8 cellular contexts compared by ENCODE assay signal in the genomic region with DNA sequence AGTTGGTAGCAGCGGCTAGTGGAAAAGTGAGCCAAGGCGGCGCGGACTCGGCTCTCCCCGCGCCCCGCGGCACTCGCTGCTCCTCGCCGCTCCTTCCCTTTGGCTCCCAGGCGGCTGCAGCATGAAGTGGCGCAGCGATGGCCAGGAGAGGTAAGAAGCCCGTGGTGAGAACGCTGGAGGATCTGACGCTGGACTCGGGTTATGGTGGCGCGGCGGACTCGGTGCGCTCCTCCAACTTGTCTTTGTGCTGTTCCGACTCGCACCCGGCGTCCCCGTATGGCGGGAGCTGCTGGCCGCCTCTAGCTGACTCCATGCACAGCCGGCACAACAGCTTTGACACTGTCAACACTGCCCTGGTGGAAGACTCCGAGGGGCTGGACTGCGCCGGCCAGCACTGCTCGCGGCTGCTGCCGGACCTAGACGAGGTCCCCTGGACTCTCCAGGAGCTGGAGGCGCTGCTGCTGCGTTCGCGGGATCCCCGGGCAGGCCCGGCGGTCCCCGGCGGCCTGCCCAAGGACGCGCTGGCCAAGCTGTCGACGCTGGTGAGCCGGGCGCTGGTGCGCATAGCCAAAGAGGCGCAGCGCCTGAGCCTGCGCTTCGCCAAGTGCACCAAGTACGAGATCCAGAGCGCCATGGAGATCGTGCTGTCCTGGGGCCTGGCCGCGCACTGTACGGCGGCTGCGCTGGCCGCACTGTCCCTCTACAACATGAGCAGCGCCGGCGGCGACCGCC.
DNase-seq lines count a peak whose midpoint lies in the region; ATAC-seq and TF ChIP-seq lines count a peak whose summit lies in the region.

No MANE protein-coding gene starts in this region.

- TF ChIP-seq CTCF in hepatocyte (IDR thresholded peaks at IDR 0.05; ENCODE audit: poor library complexity) = no peak

- ATAC-seq in activated naive CD8-positive, alpha-beta T cell treated with anti-CD3 and anti-CD28 coated beads, Interleukin-2, amount 50 U/mL, for 24 hours = no peak
- no peak for ATAC-seq in HG02610 (IDR thresholded peaks at IDR 0.05; ENCODE audit: unreplicated experiment)
- ATAC-seq in GM19467 (IDR thresholded peaks at IDR 0.05; ENCODE audit: unreplicated experiment) = no peak
- no peak for ATAC-seq in HG03342 (IDR thresholded peaks at IDR 0.05; ENCODE audit: unreplicated experiment)

- peak overlapping the region; percentile 75 for H3K9ac ChIP-seq in ES-I3 (ENCODE audit: low read depth, low read length)

- no peaks in the 10 kb centered on the region for H3K9me2 ChIP-seq in hepatocyte (replicated peaks; ENCODE audit: insufficient read depth)

- H3K4me1 Mint-ChIP-seq in activated naive CD8-positive, alpha-beta T cell treated with anti-CD3 and anti-CD28 coated beads, Interleukin-2, amount 50 U/mL, for 24 hours = peaks cover 45% of the 10 kb centered on the region

- peaks cover 72% of the 10 kb centered on the region for H3K27me3 ChIP-seq in hepatocyte

- under 1% methylated on average over 69 of the region's 73 CpGs for WGBS in hepatocyte (ENCODE audit: low lambda C conversion rate, missing lambda C conversion rate)

- H3K36me3 Mint-ChIP-seq in activated naive CD8-positive, alpha-beta T cell treated with anti-CD3 and anti-CD28 coated beads, Interleukin-2, amount 50 U/mL, for 24 hours (ENCODE audit: low read depth) = peaks cover 2% of the 10 kb centered on the region

- H3K79me2 ChIP-seq in hepatocyte = no peaks in the 10 kb centered on the region

- no peak overlapping the region for H3K27ac Mint-ChIP-seq in activated naive CD8-positive, alpha-beta T cell treated with anti-CD3 and anti-CD28 coated beads, Interleukin-2, amount 50 U/mL, for 24 hours

- H3K4me3 ChIP-seq in hepatocyte (peak overlapping the region; percentile 43), skeletal muscle cell (ENCODE audit: low read depth, low read length) (peak overlapping the region; percentile 68)

- peak overlapping the region; percentile 92 for H3K4me3 Mint-ChIP-seq in activated naive CD8-positive, alpha-beta T cell treated with anti-CD3 and anti-CD28 coated beads, Interleukin-2, amount 50 U/mL, for 24 hours

- H2AFZ ChIP-seq in hepatocyte = peak overlapping the region; percentile 46

- DNase-seq in NCI-H2227 treated with DMSO at 0.1 percent for 48 hours (lab: John Stamatoyannopoulos, UW) (peak; percentile 31), hepatocyte (ENCODE audit: low spot score) (peak; percentile 42), skeletal muscle cell (ENCODE audit: low read depth) (no peak)
- DNase-seq in activated naive CD8-positive, alpha-beta T cell treated with anti-CD3 and anti-CD28 coated beads, Interleukin-2, amount 50 U/mL, for 24 hours = peak; percentile 34

- no peaks in the 10 kb centered on the region for H3K36me3 ChIP-seq in ES-I3 (ENCODE audit: insufficient read depth, low read length)
- H3K36me3 ChIP-seq in hepatocyte (replicated peaks; ENCODE audit: insufficient read depth, low read depth) = no peaks in the 10 kb centered on the region

- no peaks in the 10 kb centered on the region for H4K20me1 ChIP-seq in hepatocyte (ENCODE audit: insufficient read depth, poor library complexity, severe bottlenecking)

- peaks cover 25% of the 10 kb centered on the region for H3K27me3 Mint-ChIP-seq in activated naive CD8-positive, alpha-beta T cell treated with anti-CD3 and anti-CD28 coated beads, Interleukin-2, amount 50 U/mL, for 24 hours

- no peaks in the 10 kb centered on the region for H3K4me1 ChIP-seq in ES-I3 (ENCODE audit: insufficient read depth, low read length)
- H3K4me1 ChIP-seq in hepatocyte (ENCODE audit: insufficient read depth) = peaks cover 5% of the 10 kb centered on the region

- no peak overlapping the region for H3K27ac ChIP-seq in hepatocyte

- H3K9me3 Mint-ChIP-seq in activated naive CD8-positive, alpha-beta T cell treated with anti-CD3 and anti-CD28 coated beads, Interleukin-2, amount 50 U/mL, for 24 hours = no peaks in the 10 kb centered on the region

- H3K9me3 ChIP-seq in ES-I3 (ENCODE audit: control insufficient read depth, insufficient read depth, low read length) = no peaks in the 10 kb centered on the region
- no peaks in the 10 kb centered on the region for H3K9me3 ChIP-seq in hepatocyte (ENCODE audit: low read depth)

- H3K4me2 ChIP-seq in hepatocyte = peak overlapping the region; percentile 99
